Comparison of ENCODE assay signal across 23 cellular contexts in the genomic region with DNA sequence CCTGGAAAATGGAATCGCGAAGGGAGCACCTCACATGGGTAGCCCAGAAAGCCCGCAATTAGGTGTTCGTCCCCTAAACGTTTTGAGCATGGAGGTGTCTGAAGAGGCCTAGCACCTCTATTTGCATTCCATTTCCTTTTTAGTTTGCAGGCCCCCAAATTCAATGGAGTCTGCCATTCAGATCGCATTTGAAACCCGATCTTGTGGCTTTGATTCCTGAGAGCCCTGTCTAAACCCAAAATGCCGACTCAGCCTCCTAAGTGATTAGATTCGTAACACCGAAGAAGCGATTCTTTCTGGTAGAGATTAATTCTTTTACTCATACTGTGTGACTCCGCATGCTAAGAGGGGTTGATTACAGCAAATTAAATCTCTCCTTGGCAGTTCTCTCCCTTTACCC.
"Had no signal": no experiment of that assay in that cellular context is flagged by ENCODE, and none has a peak within 500 bp of the region (broad histone marks: within the 10 kb centered on the region; RNA-seq: fewer than 3 reads in every experiment).

No MANE protein-coding gene starts in this region.

- H3K9me3 Mint-ChIP-seq: activated naive CD4-positive, alpha-beta T cell treated with anti-CD3 and anti-CD28 coated beads, Interleukin-2, amount 10 ng/mL, durations not matched to agents 7 days and 5 days; activated naive CD8-positive, alpha-beta T cell treated with anti-CD3 and anti-CD28 coated beads, Interleukin-2, amount 50 U/mL, for 24 hours; natural killer cell treated with Interleukin-12 subunit alpha and Interleukin-12 subunit beta and Interleukin-15 and Interleukin-18, amount 100 ng/mL, for 72 hours; stimulated activated effector memory CD8-positive, alpha-beta T cell treated with anti-CD3 and anti-CD28 coated beads, Interleukin-12 subunit alpha, Interleukin-12 subunit beta, amount 100 ng/mL, for 72 hours had no signal

- H3K4me1 Mint-ChIP-seq: stimulated activated effector memory CD8-positive, alpha-beta T cell treated with anti-CD3 and anti-CD28 coated beads, Interleukin-12 subunit alpha, Interleukin-12 subunit beta, amount 100 ng/mL, for 72 hours; T-helper 17 cell had no signal

- H3K36me3 ChIP-seq: vagina had no signal

- H3K9me3 ChIP-seq: body of pancreas, testis, vagina had no signal

- DNase-seq: activated CD4-positive, alpha-beta T cell treated with anti-CD3 and anti-CD28 coated beads for 4 hours; activated CD4-positive, alpha-beta T cell treated with anti-CD3 and anti-CD28 coated beads, Interleukin-2, amount 50 U/mL, for 48 hours; activated CD4-positive, CD25-positive, alpha-beta regulatory T cell; activated effector memory CD4-positive, alpha-beta T cell treated with Interleukin-2 at 50 U/mL for 16 hours; activated naive CD4-positive, alpha-beta T cell treated with anti-CD3 and anti-CD28 coated beads, Interleukin-2, amount 10 ng/mL, durations not matched to agents 7 days and 5 days; activated naive CD8-positive, alpha-beta T cell treated with anti-CD3 and anti-CD28 coated beads, Interleukin-2, amount 50 U/mL, for 24 hours; activated T-cell treated with anti-CD3 and anti-CD28 coated beads, Interleukin-2, amount 50 U/mL, for 72 hours; body of pancreas; foreskin fibroblast; left ventricle myocardium superior; mammary epithelial cell; midbrain; nucleus accumbens; right cardiac atrium; stimulated activated CD4-positive, alpha-beta T cell treated with anti-CD3 and anti-CD28 coated beads, Interleukin-12 subunit alpha, Interleukin-12 subunit beta, amount 100 ng/mL, for 4 hours; stimulated activated CD4-positive, alpha-beta T cell treated with anti-CD3 and anti-CD28 coated beads, Interleukin-1b, Interleukin-23, amount 100 ng/mL, for 48 hours; T-helper 17 cell; testis; trophoblast cell had no signal

- H3K27ac ChIP-seq: body of pancreas, parathyroid adenoma, testis, vagina had no signal

- H3K4me3 Mint-ChIP-seq: activated naive CD4-positive, alpha-beta T cell treated with anti-CD3 and anti-CD28 coated beads, Interleukin-2, amount 10 ng/mL, durations not matched to agents 7 days and 5 days; activated naive CD8-positive, alpha-beta T cell treated with anti-CD3 and anti-CD28 coated beads, Interleukin-2, amount 50 U/mL, for 24 hours; activated T-cell treated with anti-CD3 and anti-CD28 coated beads, Interleukin-2, amount 50 U/mL, for 72 hours; natural killer cell treated with Interleukin-12 subunit alpha and Interleukin-12 subunit beta and Interleukin-15 and Interleukin-18, amount 100 ng/mL, for 72 hours; stimulated activated effector memory CD8-positive, alpha-beta T cell treated with anti-CD3 and anti-CD28 coated beads, Interleukin-12 subunit alpha, Interleukin-12 subunit beta, amount 100 ng/mL, for 72 hours; T-helper 17 cell had no signal

- H3K27ac Mint-ChIP-seq: activated naive CD4-positive, alpha-beta T cell treated with anti-CD3 and anti-CD28 coated beads, Interleukin-2, amount 10 ng/mL, durations not matched to agents 7 days and 5 days; activated naive CD8-positive, alpha-beta T cell treated with anti-CD3 and anti-CD28 coated beads, Interleukin-2, amount 50 U/mL, for 24 hours; activated T-cell treated with anti-CD3 and anti-CD28 coated beads, Interleukin-2, amount 50 U/mL, for 72 hours; natural killer cell treated with Interleukin-12 subunit alpha and Interleukin-12 subunit beta and Interleukin-15 and Interleukin-18, amount 100 ng/mL, for 72 hours; stimulated activated effector memory CD8-positive, alpha-beta T cell treated with anti-CD3 and anti-CD28 coated beads, Interleukin-12 subunit alpha, Interleukin-12 subunit beta, amount 100 ng/mL, for 72 hours; T-helper 17 cell had no signal

- H3K79me2 ChIP-seq: parathyroid adenoma had no signal

- H3K36me3 Mint-ChIP-seq: activated naive CD4-positive, alpha-beta T cell treated with anti-CD3 and anti-CD28 coated beads, Interleukin-2, amount 10 ng/mL, durations not matched to agents 7 days and 5 days; natural killer cell treated with Interleukin-12 subunit alpha and Interleukin-12 subunit beta and Interleukin-15 and Interleukin-18, amount 100 ng/mL, for 72 hours; stimulated activated effector memory CD8-positive, alpha-beta T cell treated with anti-CD3 and anti-CD28 coated beads, Interleukin-12 subunit alpha, Interleukin-12 subunit beta, amount 100 ng/mL, for 72 hours had no signal

- H3K4me3 ChIP-seq: body of pancreas, testis, vagina had no signal

- H3K27me3 ChIP-seq: body of pancreas, testis, vagina had no signal

- H2AFZ ChIP-seq: parathyroid adenoma had no signal

- H3K9ac ChIP-seq: parathyroid adenoma had no signal

- H3K4me1 ChIP-seq: body of pancreas, parathyroid adenoma, testis, vagina had no signal

- ATAC-seq: activated naive CD8-positive, alpha-beta T cell treated with anti-CD3 and anti-CD28 coated beads, Interleukin-2, amount 50 U/mL, for 24 hours; activated T-cell treated with anti-CD3 and anti-CD28 coated beads, Interleukin-2, amount 50 U/mL, for 72 hours; body of pancreas; left ventricle myocardium superior; natural killer cell treated with Interleukin-12 subunit alpha and Interleukin-12 subunit beta and Interleukin-15 and Interleukin-18, amount 100 ng/mL, for 72 hours; right cardiac atrium; stimulated activated effector memory CD8-positive, alpha-beta T cell treated with anti-CD3 and anti-CD28 coated beads, Interleukin-12 subunit alpha, Interleukin-12 subunit beta, amount 100 ng/mL, for 72 hours; T-helper 17 cell had no signal
